32 cellular contexts compared by ENCODE assay signal in the genomic region with DNA sequence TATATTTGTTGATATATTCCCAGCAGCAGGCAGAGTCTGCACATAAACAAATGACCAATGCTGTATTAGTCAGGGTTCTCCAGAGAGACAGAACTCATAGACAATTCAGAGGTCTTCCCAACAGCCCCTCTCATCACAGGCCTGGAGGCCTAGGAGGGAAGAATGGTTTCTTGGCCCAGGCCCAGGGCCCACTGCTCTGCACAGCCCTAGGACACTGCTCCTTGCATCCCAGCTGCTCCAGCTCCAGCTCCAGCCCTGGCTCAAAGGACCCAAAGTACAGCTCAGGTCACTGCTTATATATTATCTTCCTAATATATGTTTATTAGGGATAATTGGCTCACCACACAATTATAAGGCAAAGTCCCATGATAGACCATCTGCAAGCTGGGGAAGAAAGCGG.
"Had no signal": no experiment of that assay in that cellular context is flagged by ENCODE, and none has a peak within 500 bp of the region (broad histone marks: within the 10 kb centered on the region; RNA-seq: fewer than 3 reads in every experiment).

No MANE protein-coding gene starts in this region.

- H3K4me3 ChIP-seq: adrenal gland, body of pancreas, breast epithelium had no signal

- H3K36me3 ChIP-seq: adrenal gland, brain microvascular endothelial cell, breast epithelium had no signal

- H3K27me3 ChIP-seq: adrenal gland, body of pancreas, brain microvascular endothelial cell, breast epithelium had no signal

- DNase-seq: activated B cell treated with CpG ODN at 0.5 μM for 24 hours; activated CD4-positive, alpha-beta memory T cell treated with anti-CD3 and anti-CD28 coated beads for 36 hours; activated CD4-positive, alpha-beta T cell treated with anti-CD3 and anti-CD28 coated beads for 4 hours; activated CD4-positive, alpha-beta T cell treated with anti-CD3 and anti-CD28 coated beads, Interleukin-2, amount 10 ng/mL, durations not matched to agents 24 days and 14 days; activated CD4-positive, alpha-beta T cell treated with anti-CD3 and anti-CD28 coated beads, Interleukin-2, amount 50 U/mL, for 1 hour; activated CD4-positive, alpha-beta T cell treated with anti-CD3 and anti-CD28 coated beads, Interleukin-2, amount 50 U/mL, for 4 hours; activated CD4-positive, CD25-positive, alpha-beta regulatory T cell treated with anti-CD3 and anti-CD28 coated beads, Interleukin-2, amount 50 U/mL, for 72 hours; activated CD8-positive, alpha-beta memory T cell treated with anti-CD3 and anti-CD28 coated beads, Interleukin-2, amount 50 U/mL, for 4 hours; activated CD8-positive, alpha-beta T cell treated with anti-CD3 and anti-CD28 coated beads for 36 hours; activated effector memory CD4-positive, alpha-beta T cell treated with anti-CD3 and anti-CD28 coated beads, Interleukin-2, amount 50 U/mL, for 16 hours; activated gamma-delta T cell treated with Interleukin-2 at 50 U/mL for 16 hours; activated naive CD4-positive, alpha-beta T cell; activated naive CD4-positive, alpha-beta T cell treated with anti-CD3 and anti-CD28 coated beads for 36 hours; activated naive CD4-positive, alpha-beta T cell treated with anti-CD3 and anti-CD28 coated beads, Interleukin-2, amount 50 U/mL, for 16 hours; activated naive CD8-positive, alpha-beta T cell treated with anti-CD3 and anti-CD28 coated beads for 36 hours; activated T-cell treated with anti-CD3 and anti-CD28 coated beads for 4 hours; activated T-cell treated with anti-CD3 and anti-CD28 coated beads, Interleukin-2, amount 50 U/mL, for 1 hour; activated T-cell treated with anti-CD3 and anti-CD28 coated beads, Interleukin-2, amount 50 U/mL, for 4 hours; activated T-cell treated with anti-CD3 and anti-CD28 coated beads, Interleukin-2, amount 50 U/mL, for 72 hours; adrenal gland; amniotic stem cell; aorta; body of pancreas; brain microvascular endothelial cell; cerebellar nuclear complex; T-helper 1 cell; T-helper 2 cell; T-helper 9 cell had no signal

- H3K9me3 ChIP-seq: adrenal gland had no signal

- H3K4me1 ChIP-seq: adrenal gland, body of pancreas, breast epithelium had no signal

- ATAC-seq: activated CD8-positive, alpha-beta T cell treated with anti-CD3 and anti-CD28 coated beads for 36 hours; activated naive CD4-positive, alpha-beta T cell treated with anti-CD3 and anti-CD28 coated beads, Interleukin-2, amount 50 U/mL, for 72 hours; activated T-cell treated with anti-CD3 and anti-CD28 coated beads, Interleukin-2, amount 50 U/mL, for 4 hours; activated T-cell treated with anti-CD3 and anti-CD28 coated beads, Interleukin-2, amount 50 U/mL, for 72 hours; activated T-helper 17 cell treated with anti-CD3 and anti-CD28 coated beads, Interleukin-2, amount 50 U/mL, for 72 hours; body of pancreas had no signal

- H3K27ac ChIP-seq: adrenal gland, body of pancreas, brain microvascular endothelial cell, breast epithelium, VCaP had no signal
